1 cellular context compared by ENCODE assay signal in the genomic region with DNA sequence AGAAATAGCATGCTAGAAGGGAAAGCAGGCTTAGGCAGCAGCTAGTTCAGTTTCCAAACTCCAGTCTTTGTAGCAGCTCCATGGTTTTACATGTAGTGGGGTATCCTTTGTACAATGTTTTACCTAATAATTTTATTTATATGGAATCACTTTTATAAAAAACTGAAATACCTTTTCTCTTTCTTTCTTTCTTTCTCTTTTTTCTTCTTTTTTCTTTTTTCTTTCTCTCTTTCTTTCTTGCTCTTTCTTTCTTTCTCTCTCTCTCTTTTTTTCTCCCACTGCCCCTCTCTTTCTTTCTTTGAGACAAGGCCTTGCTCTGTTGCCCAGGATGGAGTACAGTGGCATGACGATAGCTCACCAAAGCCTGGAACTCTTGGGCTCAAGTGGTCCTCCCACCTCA.
TF ChIP-seq lines count a peak whose summit lies in the region.

No MANE protein-coding gene starts in this region.

TF ChIP-seq in HepG2, 621 proteins besides CTCF, POLR2A, EP300 and RAD21:
- TF ChIP-seq, protein P1, sequence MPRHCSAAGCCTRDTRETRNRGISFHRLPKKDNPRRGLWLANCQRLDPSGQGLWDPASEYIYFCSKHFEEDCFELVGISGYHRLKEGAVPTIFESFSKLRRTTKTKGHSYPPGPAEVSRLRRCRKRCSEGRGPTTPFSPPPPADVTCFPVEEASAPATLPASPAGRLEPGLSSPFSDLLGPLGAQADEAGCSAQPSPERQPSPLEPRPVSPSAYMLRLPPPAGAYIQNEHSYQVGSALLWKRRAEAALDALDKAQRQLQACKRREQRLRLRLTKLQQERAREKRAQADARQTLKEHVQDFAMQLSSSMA (CRISPR knock-in tag; IDR thresholded peaks at IDR 0.05): no peak
- 0 out of 2 replicates have a peak, but pooled peaks have one; percentile 73 for TF ChIP-seq SNRNP70 (IDR thresholded peaks at IDR 0.05; ENCODE audit: low read depth, low read length)
- TF ChIP-seq SRSF9 (IDR thresholded peaks at IDR 0.05; ENCODE audit: borderline replicate concordance, insufficient read depth, low read depth, low read length, poor library complexity, severe bottlenecking): peak; percentile 82
